ENCODE assay signal across 13 cellular contexts in the genomic region with DNA sequence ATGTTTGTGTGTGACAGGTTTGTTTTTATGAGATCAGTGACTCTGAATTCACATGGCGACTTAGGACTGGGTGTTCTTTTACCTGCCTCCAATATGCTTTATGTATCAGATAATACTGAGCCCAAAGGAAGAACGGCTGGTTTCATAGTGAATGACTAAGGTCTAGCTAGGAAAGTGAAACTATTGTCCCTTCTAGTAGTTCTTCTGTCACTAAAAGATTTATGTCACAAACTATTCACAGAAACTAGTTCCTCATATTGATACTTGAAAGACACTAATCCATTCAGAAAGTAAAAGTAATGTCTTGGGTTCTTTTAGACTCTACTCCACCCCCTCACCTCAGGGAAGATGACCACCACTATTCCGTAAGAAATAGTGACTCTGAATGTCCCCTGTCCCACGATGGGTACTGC.
DNase-seq lines count a peak whose midpoint lies in the region; ATAC-seq and TF ChIP-seq lines count a peak whose summit lies in the region.
"Had no signal": no experiment of that assay in that cellular context is flagged by ENCODE, and none has a peak within 500 bp of the region (broad histone marks: within the 10 kb centered on the region; RNA-seq: fewer than 3 reads in every experiment).

No MANE protein-coding gene starts in this region.

- no peaks in the 10 kb centered on the region for H3K79me2 ChIP-seq in SK-N-SH (ENCODE audit: insufficient read depth)

- intact Hi-C loops in activated T-helper 1 cell treated with anti-CD3 and anti-CD28 coated beads, Interleukin-12 subunit alpha, Interleukin-12 subunit beta, Interleukin-2, Interleukin-4 antibody, amounts not matched to agents 30 ng/mL and 10 ng/mL and 1 ng/mL, durations not matched to agents 14 hours and 24 hours and 36 hours (cut with micrococcal nuclease): no loop called here
- intact Hi-C loops in posterior vena cava (cut with DNase I): no loop called here

- no peaks in the 10 kb centered on the region for H3K9me2 ChIP-seq in SK-N-SH

- no peak overlapping the region for H3K4me2 ChIP-seq in SK-N-SH

- H2AFZ ChIP-seq in SK-N-SH (ENCODE audit: low read depth): no peak overlapping the region

- ATAC-seq in GM18499 (IDR thresholded peaks at IDR 0.05; ENCODE audit: insufficient read depth, unreplicated experiment) (peak; percentile 62), HG03097 (IDR thresholded peaks at IDR 0.05; ENCODE audit: low FRiP score, unreplicated experiment) (peak; percentile 62)

- POLR2A ChIA-PET in SK-N-SH (lab: Yijun Ruan, JAX): no interaction called here

- no peaks in the 10 kb centered on the region for H4K20me1 ChIP-seq in SK-N-SH (ENCODE audit: insufficient read depth)

- no peak for TF ChIP-seq EP300 in SK-N-SH (IDR thresholded peaks at IDR 0.05; ENCODE audit: borderline replicate concordance in 1 of 2, low read depth in 1 of 2, low read length in 1 of 2)

- no peaks in the 10 kb centered on the region for H3K9me3 ChIP-seq in SK-N-SH

- H3K27me3 Mint-ChIP-seq in activated T-helper 1 cell treated with anti-CD3 and anti-CD28 coated beads, Interleukin-12 subunit alpha, Interleukin-12 subunit beta, Interleukin-2, Interleukin-4 antibody, amounts not matched to agents 30 ng/mL and 10 ng/mL and 1 ng/mL, durations not matched to agents 14 hours and 24 hours and 36 hours (ENCODE audit: insufficient read depth): peaks cover 2% of the 10 kb centered on the region
- peaks cover 8% of the 10 kb centered on the region for H3K27me3 Mint-ChIP-seq in mesothelial cell of epicardium (ENCODE audit: low read depth)

- 11% methylated on average over 4 of the region's 4 CpGs for WGBS in SK-N-SH (ENCODE audit: low lambda C conversion rate)

- H3K36me3 ChIP-seq in SK-N-SH (replicated peaks in 1 of 2; ENCODE audit: control insufficient read depth in 1 of 2, insufficient read depth in 2 of 2, low read length in 1 of 2): no peaks in the 10 kb centered on the region

- CTCF ChIA-PET in SK-N-SH (lab: Yijun Ruan, JAX): interaction anchor here (1.8 to 19.2 kb wide), 2 partner anchors 11 to 523 kb away, joined by 5 to 591 read pairs; no protein-coding TSS in a partner anchor

- H3K9me3 Mint-ChIP-seq in activated T-helper 1 cell treated with anti-CD3 and anti-CD28 coated beads, Interleukin-12 subunit alpha, Interleukin-12 subunit beta, Interleukin-2, Interleukin-4 antibody, amounts not matched to agents 30 ng/mL and 10 ng/mL and 1 ng/mL, durations not matched to agents 14 hours and 24 hours and 36 hours: no peaks in the 10 kb centered on the region
- no peaks in the 10 kb centered on the region for H3K9me3 Mint-ChIP-seq in mesothelial cell of epicardium
- H3K9me3 Mint-ChIP-seq: neural crest cell had no signal

- H3K27ac Mint-ChIP-seq in activated T-helper 1 cell treated with anti-CD3 and anti-CD28 coated beads, Interleukin-12 subunit alpha, Interleukin-12 subunit beta, Interleukin-2, Interleukin-4 antibody, amounts not matched to agents 30 ng/mL and 10 ng/mL and 1 ng/mL, durations not matched to agents 14 hours and 24 hours and 36 hours: no peak overlapping the region
- H3K27ac Mint-ChIP-seq in mesothelial cell of epicardium: no peak overlapping the region

- no peaks in the 10 kb centered on the region; the same call in 1 of the 2 replicates for H3K27me3 ChIP-seq in SK-N-SH (ENCODE audit: insufficient read depth)

- peaks cover 19% of the 10 kb centered on the region for H3K4me1 Mint-ChIP-seq in activated T-helper 1 cell treated with anti-CD3 and anti-CD28 coated beads, Interleukin-12 subunit alpha, Interleukin-12 subunit beta, Interleukin-2, Interleukin-4 antibody, amounts not matched to agents 30 ng/mL and 10 ng/mL and 1 ng/mL, durations not matched to agents 14 hours and 24 hours and 36 hours (ENCODE audit: low read depth)
- H3K4me1 Mint-ChIP-seq in mesothelial cell of epicardium: peaks cover 19% of the 10 kb centered on the region
- H3K4me1 Mint-ChIP-seq: neural crest cell had no signal

- H3K27ac ChIP-seq in SK-N-SH (ENCODE audit: low read depth in 2 of 2, low read length in 1 of 2): no peak overlapping the region
- H3K27ac ChIP-seq: HL-60 had no signal

- H3K4me1 ChIP-seq in SK-N-SH (ENCODE audit: control insufficient read depth in 1 of 2, insufficient read depth in 2 of 2, low read depth in 1 of 2, low read length in 1 of 2): no peaks in the 10 kb centered on the region

- TF ChIP-seq CTCF in GM20000 (IDR thresholded peaks at IDR 0.05; ENCODE audit: extremely low read depth, missing control alignments): no peak
- TF ChIP-seq CTCF in SK-N-SH (IDR thresholded peaks at IDR 0.05): no peak
- TF ChIP-seq CTCF in mesothelial cell of epicardium (IDR thresholded peaks at IDR 0.05; ENCODE audit: unreplicated experiment): no peak

- no peak overlapping the region for H3K9ac ChIP-seq in SK-N-SH

- no peaks in the 10 kb centered on the region for H3F3A ChIP-seq in SK-N-SH (replicated peaks; ENCODE audit: insufficient read depth)

- peak; percentile 40 for DNase-seq in GM20000 (ENCODE audit: low spot score)
- DNase-seq in SIG-M5 (lab: John Stamatoyannopoulos, UW): peak; percentile 12
- DNase-seq in activated T-helper 1 cell treated with anti-CD3 and anti-CD28 coated beads, Interleukin-12 subunit alpha, Interleukin-12 subunit beta, Interleukin-2, Interleukin-4 antibody, amounts not matched to agents 30 ng/mL and 10 ng/mL and 1 ng/mL, durations not matched to agents 14 hours and 24 hours and 36 hours (ENCODE audit: low spot score): no peak
- no peak for DNase-seq in SK-N-SH
- no peak for DNase-seq in mesothelial cell of epicardium (ENCODE audit: low spot score in 2 of 2, unreplicated experiment in 2 of 2)
- DNase-seq in posterior vena cava (ENCODE audit: low spot score): no peak
- DNase-seq: activated CD4-positive, alpha-beta T cell treated with anti-CD3 and anti-CD28 coated beads, Interleukin-2, amount 50 U/mL, for 4 hours; COR-L47; NCI-H82 had no signal

- TF ChIP-seq RAD21 in SK-N-SH (IDR thresholded peaks at IDR 0.05; ENCODE audit: low read length): no peak

- peaks cover 1% of the 10 kb centered on the region for H3K36me3 Mint-ChIP-seq in activated T-helper 1 cell treated with anti-CD3 and anti-CD28 coated beads, Interleukin-12 subunit alpha, Interleukin-12 subunit beta, Interleukin-2, Interleukin-4 antibody, amounts not matched to agents 30 ng/mL and 10 ng/mL and 1 ng/mL, durations not matched to agents 14 hours and 24 hours and 36 hours (ENCODE audit: low read depth)
- H3K36me3 Mint-ChIP-seq in mesothelial cell of epicardium: no peaks in the 10 kb centered on the region

- no peak overlapping the region for H3K4me3 Mint-ChIP-seq in activated T-helper 1 cell treated with anti-CD3 and anti-CD28 coated beads, Interleukin-12 subunit alpha, Interleukin-12 subunit beta, Interleukin-2, Interleukin-4 antibody, amounts not matched to agents 30 ng/mL and 10 ng/mL and 1 ng/mL, durations not matched to agents 14 hours and 24 hours and 36 hours
- H3K4me3 Mint-ChIP-seq in mesothelial cell of epicardium: no peak overlapping the region
- H3K4me3 Mint-ChIP-seq: neural crest cell had no signal

- no peak overlapping the region for H3K4me3 ChIP-seq in SK-N-SH (ENCODE audit: low read depth in 2 of 2, low read length in 1 of 2)

TF ChIP-seq in SK-N-SH, 30 proteins besides CTCF, POLR2A, EP300 and RAD21:
- TF ChIP-seq RXRA (IDR thresholded peaks at IDR 0.05; ENCODE audit: borderline replicate concordance, low read depth) (no peak), JUND (IDR thresholded peaks at IDR 0.05) (no peak), FOXM1 (IDR thresholded peaks at IDR 0.05; ENCODE audit: low read depth) (no peak), TAF1 (IDR thresholded peaks at IDR 0.05; ENCODE audit: borderline replicate concordance, low read depth, low read length) (no peak), NRF1 (IDR thresholded peaks at IDR 0.05; ENCODE audit: low read depth, low read length) (no peak), GABPA (IDR thresholded peaks at IDR 0.05; ENCODE audit: low read depth) (no peak), CHD2 (IDR thresholded peaks at IDR 0.05; ENCODE audit: low read length, partially characterized antibody) (no peak), RFX5 (IDR thresholded peaks at IDR 0.05; ENCODE audit: low read length) (no peak), YY1 (IDR thresholded peaks at IDR 0.05; ENCODE audit: low read depth) (no peak)
- TF ChIP-seq, protein P1, sequence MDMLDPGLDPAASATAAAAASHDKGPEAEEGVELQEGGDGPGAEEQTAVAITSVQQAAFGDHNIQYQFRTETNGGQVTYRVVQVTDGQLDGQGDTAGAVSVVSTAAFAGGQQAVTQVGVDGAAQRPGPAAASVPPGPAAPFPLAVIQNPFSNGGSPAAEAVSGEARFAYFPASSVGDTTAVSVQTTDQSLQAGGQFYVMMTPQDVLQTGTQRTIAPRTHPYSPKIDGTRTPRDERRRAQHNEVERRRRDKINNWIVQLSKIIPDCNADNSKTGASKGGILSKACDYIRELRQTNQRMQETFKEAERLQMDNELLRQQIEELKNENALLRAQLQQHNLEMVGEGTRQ (IDR thresholded peaks at IDR 0.05; ENCODE audit: borderline replicate concordance, low read depth, low read length): no peak

Comparison
In these comparisons a context has a peak if more than half of its experiments do, and no peak if none do; other contexts are left out.
1. DNase-seq: peak in GM20000 (single experiment) and SIG-M5 (single experiment); none in activated T-helper 1 cell treated with anti-CD3 and anti-CD28 coated beads, Interleukin-12 subunit alpha, Interleukin-12 subunit beta, Interleukin-2, Interleukin-4 antibody, amounts not matched to agents 30 ng/mL and 10 ng/mL and 1 ng/mL, durations not matched to agents 14 hours and 24 hours and 36 hours (single experiment), SK-N-SH (single experiment), mesothelial cell of epicardium (0 of 2) and posterior vena cava (single experiment).